ENCODE assay signal across 17 cellular contexts in the genomic region with DNA sequence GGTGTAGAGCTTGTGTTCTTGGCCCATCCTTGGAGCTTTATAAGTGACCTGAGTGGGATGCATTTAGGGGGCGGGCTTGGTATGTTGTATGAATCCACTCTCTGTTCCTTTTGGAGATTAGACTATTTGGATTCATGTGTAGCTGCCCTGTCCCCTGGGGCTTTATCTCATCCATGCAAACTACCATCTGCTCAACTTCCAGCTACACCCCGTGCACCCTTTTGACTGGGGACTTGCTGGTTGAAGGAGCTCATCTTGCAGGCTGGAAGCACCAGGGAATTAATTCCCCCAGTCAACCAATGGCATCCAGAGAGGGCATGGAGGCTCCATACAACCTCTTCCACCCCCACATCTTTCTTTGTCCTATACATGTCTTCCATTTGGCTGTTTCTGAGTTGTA. TPM values are rescaled to one million over a fixed set of nuclear protein-coding genes. Genes with fewer than 3 reads are reported as not detected.
DNase-seq lines count a peak whose midpoint lies in the region; TF ChIP-seq lines count a peak whose summit lies in the region.
"Had no signal": no experiment of that assay in that cellular context is flagged by ENCODE, and none has a peak within 500 bp of the region (broad histone marks: within the 10 kb centered on the region; RNA-seq: fewer than 3 reads in every experiment).

No MANE protein-coding gene starts in this region.

- H3K9me3 ChIP-seq in WERI-Rb-1 (ENCODE audit: severe bottlenecking): no peaks in the 10 kb centered on the region
- H3K9me3 ChIP-seq: A549, BE2C had no signal

- no peak overlapping the region for H3K27ac ChIP-seq in WERI-Rb-1
- H3K27ac ChIP-seq: A549, GM23248 had no signal

- H3K36me3 ChIP-seq in WERI-Rb-1: no peaks in the 10 kb centered on the region
- H3K36me3 ChIP-seq: BE2C had no signal

- no peak overlapping the region for H3K4me3 ChIP-seq in WERI-Rb-1 (ENCODE audit: low read depth, low read length)
- H3K4me3 ChIP-seq: A549, GM23248 had no signal

- no peaks in the 10 kb centered on the region for H3K27me3 ChIP-seq in WERI-Rb-1 (ENCODE audit: insufficient read depth, low read depth, severe bottlenecking)

- DNase-seq in DMS 273 treated with DMSO at 0.1 percent for 48 hours (lab: John Stamatoyannopoulos, UW): peak; percentile 28
- DNase-seq in NCI-H524 (lab: John Stamatoyannopoulos, UW): peak; percentile 67 to 89
- DNase-seq in WERI-Rb-1: peak; percentile 60
- peak; percentile 14 for DNase-seq in mesenteric fat pad (ENCODE audit: low spot score)
- no peak for DNase-seq in dedifferentiated amniotic fluid mesenchymal stem cell (ENCODE audit: extremely low spot score)
- no peak for DNase-seq in mucosa of gallbladder (ENCODE audit: low spot score)
- DNase-seq in NCI-H1694 (lab: John Stamatoyannopoulos, UW): no peak
- DNase-seq in activated CD4-positive, alpha-beta T cell treated with anti-CD3 and anti-CD28 coated beads for 4 hours: no peak
- DNase-seq: BE2C; CD8-positive, alpha-beta T cell; COR-L47; GM23248; H7; IMR-90 had no signal

- no peak for TF ChIP-seq CTCF in WERI-Rb-1 (IDR thresholded peaks at IDR 0.05; ENCODE audit: low read depth, low read length)

RNA-seq across cellular contexts. Expression of gene CLEC4M, which starts 6.1 kb away (rescaled TPM):
- not detected for total RNA-seq in mesenteric fat pad
- not detected for total RNA-seq in mucosa of gallbladder
- total RNA-seq: CD8-positive, alpha-beta T cell; Daoy; GM23248; H7; HT-29; IMR-90 had no signal

RNA-seq across cellular contexts. Expression of gene CD209, which starts 21.8 kb away (rescaled TPM):
- total RNA-seq in mesenteric fat pad (63.5 TPM), mucosa of gallbladder (7.5 TPM)
- total RNA-seq: CD8-positive, alpha-beta T cell; Daoy; GM23248; H7; HT-29; IMR-90 had no signal

RNA-seq across cellular contexts. Expression of gene CLEC4G, which starts 37.3 kb away (rescaled TPM):
- total RNA-seq in mesenteric fat pad (10.1 TPM), mucosa of gallbladder (0.83 TPM)
- total RNA-seq: CD8-positive, alpha-beta T cell; Daoy; GM23248; H7; HT-29; IMR-90 had no signal

Comparison
In these comparisons a context has a peak if more than half of its experiments do, and no peak if none do; other contexts are left out.
1. DNase-seq: peak in DMS 273 treated with DMSO at 0.1 percent for 48 hours (single experiment), NCI-H524 (2 of 2), WERI-Rb-1 (single experiment) and mesenteric fat pad (single experiment); none in dedifferentiated amniotic fluid mesenchymal stem cell (single experiment), mucosa of gallbladder (single experiment), NCI-H1694 (single experiment) and activated CD4-positive, alpha-beta T cell treated with anti-CD3 and anti-CD28 coated beads for 4 hours (0 of 2).